Comparison of ENCODE assay signal across 21 cellular contexts in genomic region chr1:31726715-31727114, GRCh38. TPM values are rescaled to one million over a fixed set of nuclear protein-coding genes. Genes with fewer than 3 reads are reported as not detected.
"Had no signal": no experiment of that assay in that cellular context is flagged by ENCODE, and none has a peak within 500 bp of the region (broad histone marks: within the 10 kb centered on the region; RNA-seq: fewer than 3 reads in every experiment).

No MANE protein-coding gene starts in this region.

- H3K36me3 Mint-ChIP-seq: activated CD8-positive, alpha-beta memory T cell treated with anti-CD3 and anti-CD28 coated beads, Interleukin-2, amount 10 ng/mL, durations not matched to agents 7 days and 5 days; WTC11 had no signal

- FAIRE-seq: astrocyte, RCC 7860 had no signal

- DNase-seq: activated CD4-positive, alpha-beta T cell treated with anti-CD3 and anti-CD28 coated beads for 1 hour; activated CD4-positive, alpha-beta T cell treated with anti-CD3 and anti-CD28 coated beads, Interleukin-2, amount 10 ng/mL, durations not matched to agents 24 days and 14 days; activated CD4-positive, alpha-beta T cell treated with anti-CD3 and anti-CD28 coated beads, Interleukin-2, amount 50 U/mL, for 48 hours; activated CD8-positive, alpha-beta memory T cell treated with anti-CD3 and anti-CD28 coated beads, Interleukin-2, amount 10 ng/mL, durations not matched to agents 7 days and 5 days; activated gamma-delta T cell; activated naive CD4-positive, alpha-beta T cell treated with anti-CD3 and anti-CD28 coated beads for 36 hours; activated T-cell treated with anti-CD3 and anti-CD28 coated beads, Interleukin-2, amount 50 U/mL, for 48 hours; brain microvascular endothelial cell; colonic mucosa; NCI-H1417 treated with DMSO at 0.1 percent for 48 hours; NCI-H1694 treated with DMSO at 0.1 percent for 48 hours; NCI-H2029 treated with DMSO at 0.1 percent for 48 hours; PC-3; SHP77 treated with DMSO at 0.1 percent for 48 hours; T-helper 17 cell; T-helper 9 cell had no signal

- ATAC-seq: activated CD8-positive, alpha-beta memory T cell treated with anti-CD3 and anti-CD28 coated beads, Interleukin-2, amount 10 ng/mL, durations not matched to agents 7 days and 5 days; activated T-helper 17 cell treated with anti-CD3 and anti-CD28 coated beads, Interleukin-2, amount 50 U/mL, for 72 hours; PC-3; T-helper 17 cell; WTC11 had no signal

- H3K36me3 ChIP-seq: brain microvascular endothelial cell, colonic mucosa had no signal

- H3K4me1 Mint-ChIP-seq: activated CD4-positive, alpha-beta T cell treated with anti-CD3 and anti-CD28 coated beads, Interleukin-2, amount 10 ng/mL, durations not matched to agents 24 days and 14 days; activated CD8-positive, alpha-beta memory T cell treated with anti-CD3 and anti-CD28 coated beads, Interleukin-2, amount 10 ng/mL, durations not matched to agents 7 days and 5 days had no signal

- H3K9me3 Mint-ChIP-seq: activated CD4-positive, alpha-beta T cell treated with anti-CD3 and anti-CD28 coated beads, Interleukin-2, amount 10 ng/mL, durations not matched to agents 24 days and 14 days; activated naive CD4-positive, alpha-beta T cell treated with anti-CD3 and anti-CD28 coated beads for 36 hours; activated T-helper 17 cell treated with anti-CD3 and anti-CD28 coated beads, Interleukin-2, amount 50 U/mL, for 72 hours; WTC11 had no signal

- H3K27me3 ChIP-seq: brain microvascular endothelial cell, colonic mucosa had no signal

- H3K9me3 ChIP-seq: colonic mucosa had no signal

- H3K4me1 ChIP-seq: colonic mucosa had no signal

- H3K4me3 Mint-ChIP-seq: activated CD4-positive, alpha-beta T cell treated with anti-CD3 and anti-CD28 coated beads, Interleukin-2, amount 10 ng/mL, durations not matched to agents 24 days and 14 days; activated CD8-positive, alpha-beta memory T cell treated with anti-CD3 and anti-CD28 coated beads, Interleukin-2, amount 10 ng/mL, durations not matched to agents 7 days and 5 days; activated naive CD4-positive, alpha-beta T cell treated with anti-CD3 and anti-CD28 coated beads for 36 hours; activated naive CD8-positive, alpha-beta T cell; activated T-helper 17 cell treated with anti-CD3 and anti-CD28 coated beads, Interleukin-2, amount 50 U/mL, for 72 hours; T-helper 17 cell; WTC11 had no signal

- H3K27ac ChIP-seq: brain microvascular endothelial cell, colonic mucosa had no signal

- H3K27ac Mint-ChIP-seq: activated CD4-positive, alpha-beta T cell treated with anti-CD3 and anti-CD28 coated beads, Interleukin-2, amount 10 ng/mL, durations not matched to agents 24 days and 14 days; activated CD8-positive, alpha-beta memory T cell treated with anti-CD3 and anti-CD28 coated beads, Interleukin-2, amount 10 ng/mL, durations not matched to agents 7 days and 5 days; activated naive CD4-positive, alpha-beta T cell treated with anti-CD3 and anti-CD28 coated beads for 36 hours; activated naive CD8-positive, alpha-beta T cell; activated T-helper 17 cell treated with anti-CD3 and anti-CD28 coated beads, Interleukin-2, amount 50 U/mL, for 72 hours; T-helper 17 cell; WTC11 had no signal

- H3K4me3 ChIP-seq: colonic mucosa had no signal

RNA-seq across cellular contexts. Expression of gene COL16A1, which starts 22.9 kb away (rescaled TPM):
- total RNA-seq: activated CD4-positive, alpha-beta T cell treated with anti-CD3 and anti-CD28 coated beads, Interleukin-2, amount 10 ng/mL, durations not matched to agents 24 days and 14 days; activated CD8-positive, alpha-beta memory T cell treated with anti-CD3 and anti-CD28 coated beads, Interleukin-2, amount 10 ng/mL, durations not matched to agents 7 days and 5 days; activated T-helper 17 cell treated with anti-CD3 and anti-CD28 coated beads, Interleukin-2, amount 50 U/mL, for 72 hours; T-helper 17 cell had no signal
